23 cellular contexts compared by ENCODE assay signal in genomic region chr12:1877169-1877878, GRCh38. TPM values are rescaled to one million over a fixed set of nuclear protein-coding genes. Genes with fewer than 3 reads are reported as not detected.
DNase-seq lines count a peak whose midpoint lies in the region; ATAC-seq and TF ChIP-seq lines count a peak whose summit lies in the region.
"Had no signal": no experiment of that assay in that cellular context is flagged by ENCODE, and none has a peak within 500 bp of the region (broad histone marks: within the 10 kb centered on the region; RNA-seq: fewer than 3 reads in every experiment).

No MANE protein-coding gene starts in this region.

- TF ChIP-seq CTCF in progenitor cell of endocrine pancreas (IDR thresholded peaks at IDR 0.05; ENCODE audit: unreplicated experiment): no peak

- CTCF ChIA-PET in activated CD8-positive, alpha-beta T cell treated with anti-CD3 and anti-CD28 coated beads, Interleukin-2, amount 10 ng/mL, durations not matched to agents 7 days and 5 days (lab: Charles Lee): no interaction called here

- no peaks in the 10 kb centered on the region for H3K9me3 Mint-ChIP-seq in activated CD4-positive, alpha-beta T cell treated with anti-CD3 and anti-CD28 coated beads, Interleukin-2, amount 10 ng/mL, durations not matched to agents 24 days and 14 days
- no peaks in the 10 kb centered on the region for H3K9me3 Mint-ChIP-seq in activated CD8-positive, alpha-beta T cell treated with anti-CD3 and anti-CD28 coated beads, Interleukin-2, amount 10 ng/mL, durations not matched to agents 7 days and 5 days (ENCODE audit: insufficient read depth)
- no peaks in the 10 kb centered on the region for H3K9me3 Mint-ChIP-seq in progenitor cell of endocrine pancreas (ENCODE audit: low read depth)
- H3K9me3 Mint-ChIP-seq: CD8-positive, alpha-beta memory T cell had no signal

- intact Hi-C loops in activated CD4-positive, alpha-beta T cell treated with anti-CD3 and anti-CD28 coated beads, Interleukin-2, amount 10 ng/mL, durations not matched to agents 24 days and 14 days (cut with micrococcal nuclease): no loop called here

- no peaks in the 10 kb centered on the region for H3K4me1 Mint-ChIP-seq in activated CD4-positive, alpha-beta T cell treated with anti-CD3 and anti-CD28 coated beads, Interleukin-2, amount 10 ng/mL, durations not matched to agents 24 days and 14 days
- H3K4me1 Mint-ChIP-seq in activated CD8-positive, alpha-beta T cell treated with anti-CD3 and anti-CD28 coated beads, Interleukin-2, amount 10 ng/mL, durations not matched to agents 7 days and 5 days (ENCODE audit: low read depth): no peaks in the 10 kb centered on the region
- H3K4me1 Mint-ChIP-seq in progenitor cell of endocrine pancreas (ENCODE audit: low read depth): peaks cover 16% of the 10 kb centered on the region
- H3K4me1 Mint-ChIP-seq: CD8-positive, alpha-beta memory T cell had no signal

- ATAC-seq in activated CD8-positive, alpha-beta T cell treated with anti-CD3 and anti-CD28 coated beads, Interleukin-2, amount 10 ng/mL, durations not matched to agents 7 days and 5 days: no peak
- no peak for ATAC-seq in left lobe of liver
- ATAC-seq in GM18520 (IDR thresholded peaks at IDR 0.05; ENCODE audit: unreplicated experiment): no peak
- no peak for ATAC-seq in HG03159 (IDR thresholded peaks at IDR 0.05; ENCODE audit: unreplicated experiment)

- no peak overlapping the region for H3K4me3 Mint-ChIP-seq in activated CD4-positive, alpha-beta T cell treated with anti-CD3 and anti-CD28 coated beads, Interleukin-2, amount 10 ng/mL, durations not matched to agents 24 days and 14 days
- no peak overlapping the region for H3K4me3 Mint-ChIP-seq in activated CD8-positive, alpha-beta T cell treated with anti-CD3 and anti-CD28 coated beads, Interleukin-2, amount 10 ng/mL, durations not matched to agents 7 days and 5 days
- no peak overlapping the region for H3K4me3 Mint-ChIP-seq in progenitor cell of endocrine pancreas (ENCODE audit: low read depth)
- H3K4me3 Mint-ChIP-seq: CD8-positive, alpha-beta memory T cell had no signal

- no peak overlapping the region for H3K27ac Mint-ChIP-seq in activated CD4-positive, alpha-beta T cell treated with anti-CD3 and anti-CD28 coated beads, Interleukin-2, amount 10 ng/mL, durations not matched to agents 24 days and 14 days
- no peak overlapping the region for H3K27ac Mint-ChIP-seq in activated CD8-positive, alpha-beta T cell treated with anti-CD3 and anti-CD28 coated beads, Interleukin-2, amount 10 ng/mL, durations not matched to agents 7 days and 5 days
- no peak overlapping the region for H3K27ac Mint-ChIP-seq in progenitor cell of endocrine pancreas

- peak; percentile 43 for DNase-seq in activated CD4-positive, alpha-beta T cell treated with anti-CD3 and anti-CD28 coated beads, Interleukin-2, amount 10 ng/mL, durations not matched to agents 24 days and 14 days
- DNase-seq in activated CD4-positive, alpha-beta T cell treated with anti-CD3 and anti-CD28 coated beads, Interleukin-2, amount 50 U/mL, for 4 hours: no peak
- DNase-seq in D341Med (ENCODE audit: low spot score) (peak; percentile 6), left lobe of liver (ENCODE audit: low spot score) (peak; percentile 23), progenitor cell of endocrine pancreas (ENCODE audit: low spot score, unreplicated experiment) (no peak)
- DNase-seq in activated CD8-positive, alpha-beta T cell treated with anti-CD3 and anti-CD28 coated beads, Interleukin-2, amount 10 ng/mL, durations not matched to agents 7 days and 5 days: peak; percentile 17
- DNase-seq: AML-193; Calu3; CD8-positive, alpha-beta memory T cell; GDM1; H7; IMR-90; NCI-H1092 treated with DMSO at 0.1 percent for 48 hours; NCI-H1436 treated with DMSO at 0.1 percent for 48 hours; NCI-H2029; NCI-H226; NCI-H510A treated with DMSO at 0.1 percent for 48 hours; NCI-H748 treated with DMSO at 0.1 percent for 48 hours; SIG-M5 had no signal

- H3K27me3 Mint-ChIP-seq in activated CD4-positive, alpha-beta T cell treated with anti-CD3 and anti-CD28 coated beads, Interleukin-2, amount 10 ng/mL, durations not matched to agents 24 days and 14 days: peaks cover 3% of the 10 kb centered on the region
- peaks cover 5% of the 10 kb centered on the region for H3K27me3 Mint-ChIP-seq in activated CD8-positive, alpha-beta T cell treated with anti-CD3 and anti-CD28 coated beads, Interleukin-2, amount 10 ng/mL, durations not matched to agents 7 days and 5 days (ENCODE audit: low read depth)
- peaks cover 13% of the 10 kb centered on the region for H3K27me3 Mint-ChIP-seq in progenitor cell of endocrine pancreas

- no peaks in the 10 kb centered on the region for H3K36me3 Mint-ChIP-seq in activated CD4-positive, alpha-beta T cell treated with anti-CD3 and anti-CD28 coated beads, Interleukin-2, amount 10 ng/mL, durations not matched to agents 24 days and 14 days (ENCODE audit: low read depth)
- no peaks in the 10 kb centered on the region for H3K36me3 Mint-ChIP-seq in activated CD8-positive, alpha-beta T cell treated with anti-CD3 and anti-CD28 coated beads, Interleukin-2, amount 10 ng/mL, durations not matched to agents 7 days and 5 days (ENCODE audit: low read depth)
- no peaks in the 10 kb centered on the region for H3K36me3 Mint-ChIP-seq in progenitor cell of endocrine pancreas (ENCODE audit: insufficient read depth)
- H3K36me3 Mint-ChIP-seq: CD8-positive, alpha-beta memory T cell had no signal

- POLR2A ChIA-PET in activated CD8-positive, alpha-beta T cell treated with anti-CD3 and anti-CD28 coated beads, Interleukin-2, amount 10 ng/mL, durations not matched to agents 7 days and 5 days (lab: Charles Lee): no interaction called here

RNA-seq across cellular contexts. Expression of gene CACNA2D4, which starts 41.1 kb away (rescaled TPM):
- total RNA-seq in activated CD4-positive, alpha-beta T cell treated with anti-CD3 and anti-CD28 coated beads, Interleukin-2, amount 10 ng/mL, durations not matched to agents 24 days and 14 days: 6.3 and 6.8 TPM in 2 replicates
- 1 to 10 TPM; 6.8 to 7.0 TPM for total RNA-seq in activated CD8-positive, alpha-beta T cell treated with anti-CD3 and anti-CD28 coated beads, Interleukin-2, amount 10 ng/mL, durations not matched to agents 7 days and 5 days
- total RNA-seq in left lobe of liver (0.83 TPM), progenitor cell of endocrine pancreas (0.34 and 0.58 TPM in 2 replicates)
- total RNA-seq: A172 had no signal

RNA-seq across cellular contexts. Expression of gene LRTM2, which starts 57.0 kb away (rescaled TPM):
- 0.05 and 0.16 TPM in 2 replicates for total RNA-seq in activated CD4-positive, alpha-beta T cell treated with anti-CD3 and anti-CD28 coated beads, Interleukin-2, amount 10 ng/mL, durations not matched to agents 24 days and 14 days
- total RNA-seq in activated CD8-positive, alpha-beta T cell treated with anti-CD3 and anti-CD28 coated beads, Interleukin-2, amount 10 ng/mL, durations not matched to agents 7 days and 5 days: not detected
- total RNA-seq in left lobe of liver: not detected
- 0.48 and 0.53 TPM in 2 replicates for total RNA-seq in progenitor cell of endocrine pancreas
- total RNA-seq: A172, Calu3, HT1080, IMR-90 had no signal

Comparison
In these comparisons a context has a peak if more than half of its experiments do, and no peak if none do; other contexts are left out.
1. DNase-seq: peak in activated CD4-positive, alpha-beta T cell treated with anti-CD3 and anti-CD28 coated beads, Interleukin-2, amount 10 ng/mL, durations not matched to agents 24 days and 14 days (single experiment), D341Med (single experiment), activated CD8-positive, alpha-beta T cell treated with anti-CD3 and anti-CD28 coated beads, Interleukin-2, amount 10 ng/mL, durations not matched to agents 7 days and 5 days (single experiment) and left lobe of liver (single experiment); none in activated CD4-positive, alpha-beta T cell treated with anti-CD3 and anti-CD28 coated beads, Interleukin-2, amount 50 U/mL, for 4 hours (0 of 2) and progenitor cell of endocrine pancreas (single experiment).